Comparison of ENCODE assay signal across 1 cellular context in genomic region chr14:103716899-103717411, GRCh38.
TF ChIP-seq lines count a peak whose summit lies in the region.

No MANE protein-coding gene starts in this region.

TF ChIP-seq in GM12878, 131 proteins besides CTCF, POLR2A, EP300 and RAD21 (continued from another document):
- TF ChIP-seq, protein P1, sequence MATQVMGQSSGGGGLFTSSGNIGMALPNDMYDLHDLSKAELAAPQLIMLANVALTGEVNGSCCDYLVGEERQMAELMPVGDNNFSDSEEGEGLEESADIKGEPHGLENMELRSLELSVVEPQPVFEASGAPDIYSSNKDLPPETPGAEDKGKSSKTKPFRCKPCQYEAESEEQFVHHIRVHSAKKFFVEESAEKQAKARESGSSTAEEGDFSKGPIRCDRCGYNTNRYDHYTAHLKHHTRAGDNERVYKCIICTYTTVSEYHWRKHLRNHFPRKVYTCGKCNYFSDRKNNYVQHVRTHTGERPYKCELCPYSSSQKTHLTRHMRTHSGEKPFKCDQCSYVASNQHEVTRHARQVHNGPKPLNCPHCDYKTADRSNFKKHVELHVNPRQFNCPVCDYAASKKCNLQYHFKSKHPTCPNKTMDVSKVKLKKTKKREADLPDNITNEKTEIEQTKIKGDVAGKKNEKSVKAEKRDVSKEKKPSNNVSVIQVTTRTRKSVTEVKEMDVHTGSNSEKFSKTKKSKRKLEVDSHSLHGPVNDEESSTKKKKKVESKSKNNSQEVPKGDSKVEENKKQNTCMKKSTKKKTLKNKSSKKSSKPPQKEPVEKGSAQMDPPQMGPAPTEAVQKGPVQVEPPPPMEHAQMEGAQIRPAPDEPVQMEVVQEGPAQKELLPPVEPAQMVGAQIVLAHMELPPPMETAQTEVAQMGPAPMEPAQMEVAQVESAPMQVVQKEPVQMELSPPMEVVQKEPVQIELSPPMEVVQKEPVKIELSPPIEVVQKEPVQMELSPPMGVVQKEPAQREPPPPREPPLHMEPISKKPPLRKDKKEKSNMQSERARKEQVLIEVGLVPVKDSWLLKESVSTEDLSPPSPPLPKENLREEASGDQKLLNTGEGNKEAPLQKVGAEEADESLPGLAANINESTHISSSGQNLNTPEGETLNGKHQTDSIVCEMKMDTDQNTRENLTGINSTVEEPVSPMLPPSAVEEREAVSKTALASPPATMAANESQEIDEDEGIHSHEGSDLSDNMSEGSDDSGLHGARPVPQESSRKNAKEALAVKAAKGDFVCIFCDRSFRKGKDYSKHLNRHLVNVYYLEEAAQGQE (IDR thresholded peaks at IDR 0.05; ENCODE audit: low read depth, low read length) = no peak
- TF ChIP-seq TBL1XR1 (IDR thresholded peaks at IDR 0.05; ENCODE audit: low read depth, low read length) (no peak), SUPT20H (IDR thresholded peaks at IDR 0.05; ENCODE audit: borderline replicate concordance, control insufficient read depth, low read depth, low read length) (no peak), IRF5 (IDR thresholded peaks at IDR 0.05; ENCODE audit: borderline replicate concordance) (no peak), ZNF207 (IDR thresholded peaks at IDR 0.05; ENCODE audit: borderline replicate concordance) (no peak), RB1 (IDR thresholded peaks at IDR 0.05; ENCODE audit: borderline replicate concordance) (no peak), NR2C1 (IDR thresholded peaks at IDR 0.05) (no peak), SREBF1 (IDR thresholded peaks at IDR 0.05; ENCODE audit: low read length) (no peak), E2F4 (IDR thresholded peaks at IDR 0.05; ENCODE audit: low read depth, low read length) (no peak), TARDBP (IDR thresholded peaks at IDR 0.05; ENCODE audit: borderline replicate concordance) (no peak), HDAC2 (IDR thresholded peaks at IDR 0.05) (no peak), CREM (IDR thresholded peaks at IDR 0.05; ENCODE audit: low read depth) (no peak)
TF ChIP-seq in GM12878: peak in this region for 0.
